Comparison of ENCODE assay signal across 12 cellular contexts in genomic region chr2:190340369-190340768, GRCh38. TPM values are rescaled to one million over a fixed set of nuclear protein-coding genes. Genes with fewer than 3 reads are reported as not detected.
A peak's percentile ranks its signal among the peaks of the same experiment; 100 is the strongest.
DNase-seq lines count a peak whose midpoint lies in the region; FAIRE-seq and TF ChIP-seq lines count a peak whose summit lies in the region.
"Had no signal": no experiment of that assay in that cellular context is flagged by ENCODE, and none has a peak within 500 bp of the region (broad histone marks: within the 10 kb centered on the region; RNA-seq: fewer than 3 reads in every experiment).

No MANE protein-coding gene starts in this region.

- H3K9ac ChIP-seq in GM23248 = no peak overlapping the region

- no peak overlapping the region for H3K4me3 Mint-ChIP-seq in T-helper 2 cell treated with Interferon-gamma antibody and Interleukin-4, amounts not matched to agents 5 μg/mL and 100 μg/mL, for 36 hours
- H3K4me3 Mint-ChIP-seq: CD8-positive, alpha-beta T cell had no signal

- no peak for TF ChIP-seq CTCF in epithelial cell of esophagus (IDR thresholded peaks at IDR 0.05; ENCODE audit: insufficient read depth, low read depth, low read length, missing control alignments)
- TF ChIP-seq CTCF in BE2C (IDR thresholded peaks at IDR 0.05; ENCODE audit: low read depth, low read length) = no peak
- TF ChIP-seq CTCF in D721Med (IDR thresholded peaks at IDR 0.05; ENCODE audit: insufficient read depth, missing control alignments) = no peak

- H3K36me3 ChIP-seq in GM23248 (ENCODE audit: low read depth) = no peaks in the 10 kb centered on the region
- H3K36me3 ChIP-seq in BE2C = no peaks in the 10 kb centered on the region
- H3K36me3 ChIP-seq: uterus had no signal

- H3K4me3 ChIP-seq in GM23248 = no peak overlapping the region
- H3K4me3 ChIP-seq in epithelial cell of esophagus (ENCODE audit: low read length) = no peak overlapping the region
- no peak overlapping the region for H3K4me3 ChIP-seq in BE2C (ENCODE audit: low read depth, low read length)
- H3K4me3 ChIP-seq: uterus had no signal

- no peaks in the 10 kb centered on the region for H3K27me3 ChIP-seq in GM23248 (replicated peaks; ENCODE audit: insufficient read depth)
- no peaks in the 10 kb centered on the region for H3K27me3 ChIP-seq in BE2C
- H3K27me3 ChIP-seq: uterus had no signal

- H3K9me3 Mint-ChIP-seq in T-helper 2 cell treated with Interferon-gamma antibody and Interleukin-4, amounts not matched to agents 5 μg/mL and 100 μg/mL, for 36 hours = no peaks in the 10 kb centered on the region
- H3K9me3 Mint-ChIP-seq: CD8-positive, alpha-beta T cell had no signal

- H3K27me3 Mint-ChIP-seq in T-helper 2 cell treated with Interferon-gamma antibody and Interleukin-4, amounts not matched to agents 5 μg/mL and 100 μg/mL, for 36 hours (ENCODE audit: low read depth) = peaks cover 18% of the 10 kb centered on the region

- FAIRE-seq in D721Med (lab: Jason Lieb, UNC) = no peak
- FAIRE-seq: GM12892 had no signal

- H3K27ac ChIP-seq in GM23248 = no peak overlapping the region
- H3K27ac ChIP-seq: uterus had no signal

- H3K9me2 ChIP-seq in GM23248 (ENCODE audit: insufficient read depth) = no peaks in the 10 kb centered on the region

- DNase-seq in ACHN (peak; percentile 15), GM23248 (peak; percentile 58), NCI-H748 (lab: John Stamatoyannopoulos, UW; ENCODE audit: unreplicated experiment) (peak; percentile 91), epithelial cell of esophagus (ENCODE audit: low read depth) (peak; percentile 54), pons (ENCODE audit: low spot score) (no peak), BE2C (no peak), D721Med (ENCODE audit: insufficient read length, low spot score) (no peak)
- no peak for DNase-seq in T-helper 2 cell treated with Interferon-gamma antibody and Interleukin-4, amounts not matched to agents 5 μg/mL and 100 μg/mL, for 36 hours (ENCODE audit: low spot score)
- DNase-seq: activated effector memory CD4-positive, alpha-beta T cell treated with anti-CD3 and anti-CD28 coated beads, Interleukin-2, amount 50 U/mL, for 16 hours; CD8-positive, alpha-beta T cell; uterus had no signal

- 35% methylated on average over 2 of the region's 2 CpGs for WGBS in GM23248 (ENCODE audit: low coverage in 1 of 2, low lambda C conversion rate in 2 of 2, missing lambda C conversion rate in 2 of 2), 2 experiments

- peaks cover 11% of the 10 kb centered on the region for H3K4me1 ChIP-seq in GM23248 (ENCODE audit: insufficient read depth)
- no peaks in the 10 kb centered on the region for H3K4me1 ChIP-seq in BE2C
- H3K4me1 ChIP-seq: uterus had no signal

- H3K36me3 Mint-ChIP-seq in T-helper 2 cell treated with Interferon-gamma antibody and Interleukin-4, amounts not matched to agents 5 μg/mL and 100 μg/mL, for 36 hours (ENCODE audit: low read depth) = no peaks in the 10 kb centered on the region

- H4K20me1 ChIP-seq in GM23248 (ENCODE audit: insufficient read depth) = no peaks in the 10 kb centered on the region

- H3K27ac Mint-ChIP-seq in T-helper 2 cell treated with Interferon-gamma antibody and Interleukin-4, amounts not matched to agents 5 μg/mL and 100 μg/mL, for 36 hours = no peak overlapping the region
- H3K27ac Mint-ChIP-seq: CD8-positive, alpha-beta T cell had no signal

- no peak overlapping the region for H3K4me2 ChIP-seq in GM23248 (ENCODE audit: unreplicated experiment)

- peaks cover 12% of the 10 kb centered on the region for H3K79me2 ChIP-seq in GM23248 (ENCODE audit: insufficient read depth)

- in situ Hi-C loops in ACHN (cut with HindIII; ENCODE audit: low pct_ligation_motif_present, low pct_unique_long_range_greater_than_20kb, low sequenced_read_pairs) (no loop called here), GM23248 (cut with MboI) (no loop called here)

- peaks cover 7% of the 10 kb centered on the region for H3F3A ChIP-seq in GM23248 (ENCODE audit: insufficient read depth)

- H3K9me3 ChIP-seq in GM23248 (ENCODE audit: low read depth) (no peaks in the 10 kb centered on the region), BE2C (no peaks in the 10 kb centered on the region)
- H3K9me3 ChIP-seq: uterus had no signal

- no peak overlapping the region for H2AFZ ChIP-seq in GM23248

- H3K4me1 Mint-ChIP-seq in T-helper 2 cell treated with Interferon-gamma antibody and Interleukin-4, amounts not matched to agents 5 μg/mL and 100 μg/mL, for 36 hours (ENCODE audit: low read depth) = peaks cover 18% of the 10 kb centered on the region

RNA-seq across cellular contexts. Expression of gene INPP1, which starts 3.0 kb away (rescaled TPM):
- total RNA-seq in GM23248 (2014; rRNA removed; shearing (Covaris generic)) = 4.2 and 7.1 TPM in 2 replicates
- 28.7 and 29.6 TPM in 2 replicates for polyA plus RNA-seq in GM23248 (2016; fragmentation: Nextera tagmentation; extraction: Ambion mirVana)
- polyA plus RNA-seq in BE2C (2012; ENCODE audit: insufficient read depth, insufficient read length, low read depth) = 24.0 TPM

RNA-seq across cellular contexts. Expression of gene HIBCH, which starts 20.7 kb away (rescaled TPM):
- 10.4 and 12.0 TPM in 2 replicates for total RNA-seq in GM23248 (2014; rRNA removed; shearing (Covaris generic))
- 28.9 and 29.0 TPM in 2 replicates for polyA plus RNA-seq in GM23248 (2016; fragmentation: Nextera tagmentation; extraction: Ambion mirVana)
- polyA plus RNA-seq in BE2C (2012; ENCODE audit: insufficient read depth, insufficient read length, low read depth) = 14.5 TPM

Comparison
In these comparisons a context has a peak if more than half of its experiments do, and no peak if none do; other contexts are left out.
1. DNase-seq: peak in ACHN (single experiment), GM23248 (single experiment), NCI-H748 (single experiment) and epithelial cell of esophagus (single experiment); none in T-helper 2 cell treated with Interferon-gamma antibody and Interleukin-4, amounts not matched to agents 5 μg/mL and 100 μg/mL, for 36 hours (single experiment), pons (single experiment), BE2C (single experiment) and D721Med (single experiment).